8 cellular contexts compared by ENCODE assay signal in the genomic region with DNA sequence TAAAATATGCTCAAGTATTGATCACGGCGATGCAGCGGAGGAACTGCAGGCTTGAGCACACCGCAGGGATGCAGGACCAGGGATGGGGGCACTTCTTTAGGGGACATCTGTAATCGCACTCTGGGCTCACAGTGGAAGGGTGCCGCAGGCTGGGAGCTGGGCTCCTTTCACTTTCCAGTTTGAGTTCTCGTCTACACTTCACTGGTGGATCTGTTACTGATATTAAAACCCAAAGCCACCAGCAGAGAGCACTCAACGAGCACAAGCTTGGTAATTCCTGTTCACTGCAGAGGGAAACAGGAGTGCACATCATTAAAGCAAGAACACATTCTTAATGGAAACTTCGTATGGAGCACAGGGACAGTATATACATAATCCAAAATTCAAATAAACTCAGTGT.
DNase-seq lines count a peak whose midpoint lies in the region; ATAC-seq, FAIRE-seq and TF ChIP-seq lines count a peak whose summit lies in the region.

No MANE protein-coding gene starts in this region.

- H3K36me3 Mint-ChIP-seq in mesothelial cell of epicardium = no peaks in the 10 kb centered on the region

- 70% methylated on average over 9 of the region's 9 CpGs for WGBS in A549 (ENCODE audit: missing lambda C conversion rate)
- 53% methylated on average over 9 of the region's 9 CpGs for WGBS in tibial nerve, 2 donors

- no peaks in the 10 kb centered on the region for H3K27me3 ChIP-seq in tibial nerve

- H3K4me3 ChIP-seq in A549 (no peak overlapping the region), tibial nerve (no peak overlapping the region)
- H3K4me3 ChIP-seq in Jurkat, Clone E6-1 (ENCODE audit: low read length) = no peak overlapping the region

- TF ChIP-seq CTCF in A549 (IDR thresholded peaks at IDR 0.05) = peak; percentile 60
- TF ChIP-seq CTCF in tibial nerve (IDR thresholded peaks at IDR 0.05) = peak; percentile 39 to 72 (median 49)
- no peak for TF ChIP-seq CTCF in mesothelial cell of epicardium (IDR thresholded peaks at IDR 0.05; ENCODE audit: unreplicated experiment)

- ATAC-seq in A549 (peak; percentile 67 to 71), GM18505 (IDR thresholded peaks at IDR 0.05; ENCODE audit: unreplicated experiment) (peak; percentile 59)

- POLR2A ChIA-PET in A549 (lab: Yijun Ruan, JAX) = no interaction called here

- H3K9me3 Mint-ChIP-seq in mesothelial cell of epicardium = no peaks in the 10 kb centered on the region

- no peak overlapping the region for H3K27ac Mint-ChIP-seq in mesothelial cell of epicardium

- CTCF ChIA-PET in A549 (lab: Yijun Ruan, JAX) = interaction anchor here (0.6 to 3.3 kb wide), 27 partner anchors 9 to 297 kb away, joined by 3 to 22 read pairs (median 5); no protein-coding TSS in a partner anchor

- no peaks in the 10 kb centered on the region for H3K9me3 ChIP-seq in A549
- H3K9me3 ChIP-seq in tibial nerve = no peaks in the 10 kb centered on the region

- no peaks in the 10 kb centered on the region for H3K27me3 Mint-ChIP-seq in mesothelial cell of epicardium (ENCODE audit: low read depth)

- FAIRE-seq in A549 (lab: Jason Lieb, UNC) = no peak

- 0 out of 3 replicates have a peak overlapping the region, but pooled peaks have one; percentile 36 for H3K4me2 ChIP-seq in A549

- no peaks in the 10 kb centered on the region for H3K36me3 ChIP-seq in tibial nerve

- H3K27ac ChIP-seq in A549 = 0 out of 6 replicates have a peak overlapping the region, but pooled peaks of 1 of the 2 experiments have one; percentile 16
- peak overlapping the region in 1 of 4 donors; percentile 60 for H3K27ac ChIP-seq in tibial nerve

- TF ChIP-seq POLR2A in A549 (IDR thresholded peaks at IDR 0.05; ENCODE audit: low read length) (no peak), GM18505 (IDR thresholded peaks at IDR 0.05; ENCODE audit: borderline replicate concordance, extremely low read depth, insufficient read depth, insufficient read length) (no peak), tibial nerve (IDR thresholded peaks at IDR 0.05) (no peak)

- peaks cover 54% of the 10 kb centered on the region for H3K4me1 Mint-ChIP-seq in mesothelial cell of epicardium

- no peak overlapping the region for H3K4me3 Mint-ChIP-seq in mesothelial cell of epicardium

- TF ChIP-seq EP300 in A549 (IDR thresholded peaks at IDR 0.05) (no peak), tibial nerve (IDR thresholded peaks at IDR 0.05) (peak in 1 of 2 donors; percentile 46)

- TF ChIP-seq RAD21 in A549 (conservative IDR thresholded peaks at IDR 0.05 in 1 of 2, IDR thresholded peaks at IDR 0.05 in 1 of 2) = peak; percentile 76 to 79

- DNase-seq in A549 (ENCODE audit: low read depth in 1 of 2, low spot score in 1 of 2) (peak in 1 of 2 experiments; percentile 54), amniotic stem cell (lab: John Stamatoyannopoulos, UW) (peak; percentile 8), iris pigment epithelial cell (ENCODE audit: low read depth) (peak; percentile 82), tibial nerve (ENCODE audit: low spot score in 2 of 2) (peak in 1 of 2 donors; percentile 58), DMS79 (lab: John Stamatoyannopoulos, UW) (no peak), mesothelial cell of epicardium (ENCODE audit: low spot score in 2 of 2, unreplicated experiment in 2 of 2) (no peak)
- peak; percentile 31 for DNase-seq in Jurkat, Clone E6-1 (ENCODE audit: low read depth, low spot score)

- H3K4me1 ChIP-seq in A549 (peaks cover 59% of the 10 kb centered on the region), tibial nerve (peaks cover 0 to 58% (median 2%) of the 10 kb centered on the region in 4 donors)

TF ChIP-seq in A549, 52 proteins besides CTCF, POLR2A, EP300 and RAD21:
- TF ChIP-seq ELK1 (IDR thresholded peaks at IDR 0.05; ENCODE audit: low read depth, low read length) (no peak), SMC3 (IDR thresholded peaks at IDR 0.05) (peak; percentile 76)

Comparison
In these comparisons a context has a peak if more than half of its experiments do, and no peak if none do; other contexts are left out.
1. DNase-seq: peak in Jurkat, Clone E6-1 (single experiment), amniotic stem cell (single experiment) and iris pigment epithelial cell (single experiment); none in DMS79 (single experiment) and mesothelial cell of epicardium (0 of 2).